In the genomic region with DNA sequence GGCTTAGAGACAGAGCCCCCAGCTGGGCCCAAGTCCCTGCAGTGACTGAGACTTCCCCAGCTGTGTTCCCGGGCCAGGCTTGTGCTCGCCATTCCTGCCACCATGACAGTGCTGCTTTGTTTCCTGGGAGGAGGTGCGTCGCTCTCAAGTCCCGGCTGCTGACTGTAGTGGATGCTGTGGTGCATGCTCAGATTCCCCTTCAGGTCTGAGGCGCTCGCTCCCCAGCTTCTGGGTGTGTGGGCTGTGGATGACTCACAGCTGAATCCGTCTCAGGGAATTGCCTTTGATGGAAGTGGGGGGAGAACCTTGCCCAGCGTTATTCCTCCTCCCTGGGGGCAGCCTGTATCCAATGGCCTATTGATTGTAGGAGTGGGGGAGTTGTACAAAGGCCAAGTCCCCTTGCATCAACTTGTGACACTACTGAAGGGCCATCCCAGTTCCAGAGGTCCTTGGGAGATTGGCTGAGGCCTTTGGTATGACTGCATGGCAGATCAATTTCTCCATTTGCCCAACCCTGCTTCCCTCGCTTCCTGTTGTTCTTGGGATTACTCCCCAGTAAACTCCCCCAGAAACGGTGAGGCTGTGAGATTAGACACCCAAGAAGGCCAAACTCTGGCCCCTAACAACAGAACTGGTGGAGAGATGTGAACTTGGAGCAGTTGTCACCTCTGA, we compare ENCODE assay signal across 2 cellular contexts.
TF ChIP-seq lines count a peak whose summit lies in the region.

No MANE protein-coding gene starts in this region.

TF ChIP-seq in HEK293, 187 proteins besides CTCF, POLR2A, EP300 and RAD21 (continued from another document):
- TF ChIP-seq ZNF692 (tag by site-specific recombination; IDR thresholded peaks at IDR 0.05) (no peak), ZNF148 (tag by site-specific recombination; IDR thresholded peaks at IDR 0.05; ENCODE audit: borderline replicate concordance) (0 out of 2 replicates have a peak, but pooled peaks have one; percentile 33), ZNF24 (tag by site-specific recombination; IDR thresholded peaks at IDR 0.05) (no peak), EGR2 (tag by site-specific recombination; IDR thresholded peaks at IDR 0.05; ENCODE audit: low read depth) (peak; percentile 67), ZNF701 (tag by site-specific recombination; IDR thresholded peaks at IDR 0.05) (peak; percentile 87), ZFHX2 (tag by site-specific recombination; conservative IDR thresholded peaks at IDR 0.05) (peak; percentile 80), ZNF114 (tag by site-specific recombination; IDR thresholded peaks at IDR 0.05) (no peak), ZNF202 (tag by site-specific recombination; IDR thresholded peaks at IDR 0.05; ENCODE audit: borderline replicate concordance) (no peak), ZNF610 (tag by site-specific recombination; IDR thresholded peaks at IDR 0.05; ENCODE audit: borderline replicate concordance) (no peak), ZNF600 (tag by site-specific recombination; IDR thresholded peaks at IDR 0.05) (peak; percentile 57; the same call in 1 of the 2 replicates)
- TF ChIP-seq, protein P1, sequence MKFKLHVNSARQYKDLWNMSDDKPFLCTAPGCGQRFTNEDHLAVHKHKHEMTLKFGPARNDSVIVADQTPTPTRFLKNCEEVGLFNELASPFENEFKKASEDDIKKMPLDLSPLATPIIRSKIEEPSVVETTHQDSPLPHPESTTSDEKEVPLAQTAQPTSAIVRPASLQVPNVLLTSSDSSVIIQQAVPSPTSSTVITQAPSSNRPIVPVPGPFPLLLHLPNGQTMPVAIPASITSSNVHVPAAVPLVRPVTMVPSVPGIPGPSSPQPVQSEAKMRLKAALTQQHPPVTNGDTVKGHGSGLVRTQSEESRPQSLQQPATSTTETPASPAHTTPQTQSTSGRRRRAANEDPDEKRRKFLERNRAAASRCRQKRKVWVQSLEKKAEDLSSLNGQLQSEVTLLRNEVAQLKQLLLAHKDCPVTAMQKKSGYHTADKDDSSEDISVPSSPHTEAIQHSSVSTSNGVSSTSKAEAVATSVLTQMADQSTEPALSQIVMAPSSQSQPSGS (tag by site-specific recombination; IDR thresholded peaks at IDR 0.05; ENCODE audit: low read depth), result no peak
TF ChIP-seq in HEK293: peak in this region for 6.

TF ChIP-seq in SK-N-SH treated with all-trans-retinoic acid at 6 μM for 48 hours, 23 proteins besides CTCF, POLR2A, EP300 and RAD21 (continued from another document):
- TF ChIP-seq POU6F1 (CRISPR knock-in tag; IDR thresholded peaks at IDR 0.05; ENCODE audit: borderline replicate concordance, low read depth), result no peak
- no peak for TF ChIP-seq PATZ1 (CRISPR knock-in tag; IDR thresholded peaks at IDR 0.05; ENCODE audit: borderline replicate concordance)
- no peak for TF ChIP-seq ISL1 (CRISPR knock-in tag; IDR thresholded peaks at IDR 0.05)
- TF ChIP-seq ZNF70 (CRISPR knock-in tag; IDR thresholded peaks at IDR 0.05), result no peak
- no peak for TF ChIP-seq OSR1 (CRISPR knock-in tag; IDR thresholded peaks at IDR 0.05)
- TF ChIP-seq, protein P2, sequence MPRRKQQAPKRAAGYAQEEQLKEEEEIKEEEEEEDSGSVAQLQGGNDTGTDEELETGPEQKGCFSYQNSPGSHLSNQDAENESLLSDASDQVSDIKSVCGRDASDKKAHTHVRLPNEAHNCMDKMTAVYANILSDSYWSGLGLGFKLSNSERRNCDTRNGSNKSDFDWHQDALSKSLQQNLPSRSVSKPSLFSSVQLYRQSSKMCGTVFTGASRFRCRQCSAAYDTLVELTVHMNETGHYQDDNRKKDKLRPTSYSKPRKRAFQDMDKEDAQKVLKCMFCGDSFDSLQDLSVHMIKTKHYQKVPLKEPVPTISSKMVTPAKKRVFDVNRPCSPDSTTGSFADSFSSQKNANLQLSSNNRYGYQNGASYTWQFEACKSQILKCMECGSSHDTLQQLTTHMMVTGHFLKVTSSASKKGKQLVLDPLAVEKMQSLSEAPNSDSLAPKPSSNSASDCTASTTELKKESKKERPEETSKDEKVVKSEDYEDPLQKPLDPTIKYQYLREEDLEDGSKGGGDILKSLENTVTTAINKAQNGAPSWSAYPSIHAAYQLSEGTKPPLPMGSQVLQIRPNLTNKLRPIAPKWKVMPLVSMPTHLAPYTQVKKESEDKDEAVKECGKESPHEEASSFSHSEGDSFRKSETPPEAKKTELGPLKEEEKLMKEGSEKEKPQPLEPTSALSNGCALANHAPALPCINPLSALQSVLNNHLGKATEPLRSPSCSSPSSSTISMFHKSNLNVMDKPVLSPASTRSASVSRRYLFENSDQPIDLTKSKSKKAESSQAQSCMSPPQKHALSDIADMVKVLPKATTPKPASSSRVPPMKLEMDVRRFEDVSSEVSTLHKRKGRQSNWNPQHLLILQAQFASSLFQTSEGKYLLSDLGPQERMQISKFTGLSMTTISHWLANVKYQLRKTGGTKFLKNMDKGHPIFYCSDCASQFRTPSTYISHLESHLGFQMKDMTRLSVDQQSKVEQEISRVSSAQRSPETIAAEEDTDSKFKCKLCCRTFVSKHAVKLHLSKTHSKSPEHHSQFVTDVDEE (CRISPR knock-in tag; IDR thresholded peaks at IDR 0.05), result no peak
